In the genomic region with DNA sequence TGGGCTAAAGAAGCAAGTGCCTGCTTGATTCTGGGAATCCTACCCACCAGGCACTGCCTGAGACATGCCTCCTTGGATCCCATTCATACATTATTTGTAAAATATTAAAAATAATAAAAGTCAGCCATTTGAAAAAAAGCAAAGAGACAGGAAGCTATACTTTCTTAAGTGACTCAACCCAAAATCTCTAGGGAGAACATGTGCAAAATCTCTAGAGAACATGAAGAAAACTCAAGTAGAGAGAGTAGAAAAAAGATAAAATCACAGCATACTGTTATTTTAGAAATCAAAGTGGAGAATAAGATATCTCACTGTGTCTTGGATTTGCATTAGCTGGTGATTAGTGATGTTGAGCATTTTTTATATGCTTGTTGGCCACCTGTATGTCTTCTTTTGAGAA, we compare ENCODE assay signal across 14 cellular contexts.
DNase-seq lines count a peak whose midpoint lies in the region; ATAC-seq and TF ChIP-seq lines count a peak whose summit lies in the region.
"Had no signal": no experiment of that assay in that cellular context is flagged by ENCODE, and none has a peak within 500 bp of the region (broad histone marks: within the 10 kb centered on the region; RNA-seq: fewer than 3 reads in every experiment).

No MANE protein-coding gene starts in this region.

- no peak overlapping the region for H3K4me2 ChIP-seq in DND-41 (ENCODE audit: insufficient read depth, low read length)

- TF ChIP-seq POLR2A in NB4 (IDR thresholded peaks at IDR 0.05; ENCODE audit: extremely low read depth, insufficient read length), result no peak

- intact Hi-C loops in sciatic nerve (cut with DNase I), result no loop called here

- H3K27ac ChIP-seq in DND-41 (ENCODE audit: low read length), result peak overlapping the region; percentile 51; the same call in 1 of the 2 replicates
- no peak overlapping the region for H3K27ac ChIP-seq in right atrium auricular region

- no peak overlapping the region for H3K9ac ChIP-seq in DND-41 (ENCODE audit: low read depth, low read length)

- H2AFZ ChIP-seq in DND-41 (ENCODE audit: low read depth, low read length), result no peak overlapping the region

- H3K9me3 ChIP-seq in DND-41 (ENCODE audit: insufficient read depth, low read length, severe bottlenecking) (peaks cover 15% of the 10 kb centered on the region), right atrium auricular region (peaks cover 5 to 24% of the 10 kb centered on the region in 2 donors)
- H3K9me3 ChIP-seq: HAP-1 had no signal

- no peak for DNase-seq in DND-41
- peak; percentile 10 for DNase-seq in NB4 (ENCODE audit: low read depth)
- peak; percentile 9 for DNase-seq in choroid plexus epithelial cell (ENCODE audit: low read depth)
- no peak for DNase-seq in right atrium auricular region (ENCODE audit: low spot score)
- no peak for DNase-seq in putamen (ENCODE audit: low spot score)
- no peak for DNase-seq in sciatic nerve (ENCODE audit: low spot score)
- DNase-seq: AML-193; Calu3; CD8-positive, alpha-beta T cell; DMS79 treated with DMSO at 0.1 percent for 48 hours; EL; KBM-7 had no signal

- H3K36me3 ChIP-seq in DND-41 (ENCODE audit: insufficient read depth, low read length) (no peaks in the 10 kb centered on the region), right atrium auricular region (no peaks in the 10 kb centered on the region)
- H3K36me3 ChIP-seq: HAP-1 had no signal

- no peaks in the 10 kb centered on the region for H4K20me1 ChIP-seq in DND-41 (ENCODE audit: insufficient read depth, low read length)

- H3K4me1 ChIP-seq in DND-41 (ENCODE audit: insufficient read depth, low read length) (peaks cover 21% of the 10 kb centered on the region), right atrium auricular region (no peaks in the 10 kb centered on the region)
- H3K4me1 ChIP-seq: HAP-1 had no signal

- TF ChIP-seq CTCF in DND-41 (IDR thresholded peaks at IDR 0.05; ENCODE audit: borderline replicate concordance, extremely low read depth, low read length, poor library complexity, severe bottlenecking) (no peak), NB4 (IDR thresholded peaks at IDR 0.05; ENCODE audit: low read depth, low read length) (no peak), choroid plexus epithelial cell (conservative IDR thresholded peaks at IDR 0.05; ENCODE audit: low read depth, low read length) (no peak), right atrium auricular region (IDR thresholded peaks at IDR 0.05) (no peak)

- ATAC-seq in DND-41 (ENCODE audit: insufficient read depth, low read depth), result peak; percentile 62; the same call in 2 of the 3 replicates
- no peak for ATAC-seq in sciatic nerve
- ATAC-seq in HG03469 (IDR thresholded peaks at IDR 0.05; ENCODE audit: unreplicated experiment), result no peak
- ATAC-seq: CD8-positive, alpha-beta T cell had no signal

- no peaks in the 10 kb centered on the region for H3K27me3 ChIP-seq in DND-41 (ENCODE audit: insufficient read depth, low read length, poor library complexity)
- no peaks in the 10 kb centered on the region for H3K27me3 ChIP-seq in right atrium auricular region

- no peak overlapping the region for H3K4me3 ChIP-seq in DND-41 (ENCODE audit: low read depth in 1 of 2, low read length in 2 of 2)
- no peak overlapping the region for H3K4me3 ChIP-seq in NB4 (ENCODE audit: low read depth, low read length)
- no peak overlapping the region for H3K4me3 ChIP-seq in choroid plexus epithelial cell (ENCODE audit: low read depth, low read length)
- H3K4me3 ChIP-seq in right atrium auricular region, result no peak overlapping the region
- H3K4me3 ChIP-seq: HAP-1 had no signal

- no peaks in the 10 kb centered on the region for H3K79me2 ChIP-seq in DND-41 (ENCODE audit: insufficient read depth, low read length)

Comparison
In these comparisons a context has a peak if more than half of its experiments do, and no peak if none do; other contexts are left out.
1. DNase-seq: peak in NB4 (single experiment) and choroid plexus epithelial cell (single experiment); none in DND-41 (single experiment), right atrium auricular region (single experiment), putamen (single experiment) and sciatic nerve (single experiment).